ENCODE assay signal across 1 cellular context in the genomic region with DNA sequence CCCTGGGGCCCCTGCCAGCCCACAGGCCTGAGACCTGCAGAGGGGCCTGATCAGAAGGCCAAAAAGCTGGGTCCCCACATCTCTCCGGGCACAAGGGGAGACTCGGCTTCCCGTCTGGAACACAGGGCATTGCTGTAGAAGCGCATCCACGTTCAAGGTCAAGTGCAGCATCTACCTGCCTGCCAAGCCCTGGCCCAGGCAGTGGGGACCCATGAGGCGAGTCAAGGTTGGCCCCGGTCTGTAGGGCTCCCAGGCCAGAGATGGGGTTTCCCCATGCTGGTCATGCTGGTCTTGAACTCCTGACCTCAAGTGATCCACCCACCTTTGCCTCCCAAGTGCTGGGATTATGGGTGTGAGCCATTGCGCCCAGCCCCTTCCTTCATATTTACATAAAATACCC.
A peak's percentile ranks its signal among the peaks of the same experiment; 100 is the strongest.
TF ChIP-seq lines count a peak whose summit lies in the region.

No MANE protein-coding gene starts in this region.

TF ChIP-seq in HepG2, 621 proteins besides CTCF, POLR2A, EP300 and RAD21:
- TF ChIP-seq MTERF4 (CRISPR knock-in tag; IDR thresholded peaks at IDR 0.05) (peak; percentile 72; the same call in 1 of the 2 replicates), PCBP1 (IDR thresholded peaks at IDR 0.05; ENCODE audit: borderline replicate concordance, low read depth, low read length) (0 out of 2 replicates have a peak, but pooled peaks have one; percentile 4), ZNF430 (CRISPR knock-in tag; IDR thresholded peaks at IDR 0.05) (0 out of 2 replicates have a peak, but pooled peaks have one; percentile 28), TEAD2 (CRISPR knock-in tag; IDR thresholded peaks at IDR 0.05) (no peak), PHF8 (CRISPR knock-in tag; IDR thresholded peaks at IDR 0.05) (peak; percentile 8; the same call in 1 of the 2 replicates), ZNF34 (CRISPR knock-in tag; IDR thresholded peaks at IDR 0.05; ENCODE audit: borderline replicate concordance) (no peak), ZFP82 (CRISPR knock-in tag; IDR thresholded peaks at IDR 0.05; ENCODE audit: borderline replicate concordance) (no peak), SKI (IDR thresholded peaks at IDR 0.05; ENCODE audit: partially characterized antibody) (peak; percentile 73), ZNF709 (CRISPR knock-in tag; IDR thresholded peaks at IDR 0.05) (no peak), HDAC2 (CRISPR knock-in tag; IDR thresholded peaks at IDR 0.05) (0 out of 2 replicates have a peak, but pooled peaks have one; percentile 7), ZNF687 (CRISPR knock-in tag; IDR thresholded peaks at IDR 0.05) (peak; percentile 29; the same call in 1 of the 2 replicates), RARA (CRISPR knock-in tag; IDR thresholded peaks at IDR 0.05) (peak; percentile 66)
